In genomic region chr2:85737481-85737880, GRCh38 we compare ENCODE assay signal across 12 cellular contexts. TPM values are rescaled to one million over a fixed set of nuclear protein-coding genes. Genes with fewer than 3 reads are reported as not detected.
DNase-seq lines count a peak whose midpoint lies in the region; ATAC-seq and TF ChIP-seq lines count a peak whose summit lies in the region.
"Had no signal": no experiment of that assay in that cellular context is flagged by ENCODE, and none has a peak within 500 bp of the region (broad histone marks: within the 10 kb centered on the region; RNA-seq: fewer than 3 reads in every experiment).

No MANE protein-coding gene starts in this region.

- CTCF ChIA-PET in HCT116 (lab: Charles Lee), result interaction anchor here (0.9 to 1.3 kb wide), 2 partner anchors 8 to 13 kb away, joined by 3 to 5 read pairs; no protein-coding TSS in a partner anchor

- H4K20me1 ChIP-seq in HCT116 (ENCODE audit: insufficient read depth), result no peaks in the 10 kb centered on the region

- no peak for TF ChIP-seq RAD21 in HCT116 (IDR thresholded peaks at IDR 0.05; ENCODE audit: low read depth)

- H3K9me2 ChIP-seq in HCT116 (ENCODE audit: insufficient read depth), result no peaks in the 10 kb centered on the region

- H3K27me3 ChIP-seq in HCT116 (ENCODE audit: insufficient read depth, low read length) (no peaks in the 10 kb centered on the region), colonic mucosa (no peaks in the 10 kb centered on the region), subcutaneous abdominal adipose tissue (ENCODE audit: control insufficient read depth in 5 of 5, insufficient read depth in 4 of 5, low read length in 5 of 5) (no peaks in the 10 kb centered on the region)

- intact Hi-C loops in HCT116 (cut with micrococcal nuclease) (no loop called here), colonic mucosa (cut with DNase I) (loop anchor here (10.0 kb wide), 1 partner anchor 337 kb away; no protein-coding TSS in a partner anchor)

- H3K9me3 ChIP-seq in HCT116 (ENCODE audit: control insufficient read depth in 1 of 2, insufficient read depth in 1 of 2, low read depth in 1 of 2, low read length in 2 of 2) (no peaks in the 10 kb centered on the region), colonic mucosa (no peaks in the 10 kb centered on the region), subcutaneous abdominal adipose tissue (ENCODE audit: control insufficient read depth in 5 of 5, low read length in 5 of 5) (no peaks in the 10 kb centered on the region)

- H3K9ac ChIP-seq in HCT116 (ENCODE audit: low read length), result no peak overlapping the region
- no peak overlapping the region for H3K9ac ChIP-seq in colonic mucosa (ENCODE audit: low read depth in 2 of 2, low read length in 2 of 2)
- H3K9ac ChIP-seq in subcutaneous abdominal adipose tissue (ENCODE audit: low read length in 5 of 5), result peak overlapping the region in 1 of 5 donors; percentile 29

- H3K4me3 ChIP-seq in HCT116 (replicated peaks in 1 of 2; ENCODE audit: low read depth in 1 of 2, low read length in 2 of 2), result no peak overlapping the region
- H3K4me3 ChIP-seq in colonic mucosa, result no peak overlapping the region
- H3K4me3 ChIP-seq in subcutaneous abdominal adipose tissue (ENCODE audit: low read depth in 1 of 5, low read length in 5 of 5), result no peak overlapping the region

- H3K27ac ChIP-seq in HCT116 (ENCODE audit: low read depth, low read length) (no peak overlapping the region), colonic mucosa (no peak overlapping the region), subcutaneous abdominal adipose tissue (ENCODE audit: low read depth, low read length) (peak overlapping the region; percentile 57)

- ATAC-seq in HCT116 (peak; percentile 52), HG02588 (IDR thresholded peaks at IDR 0.05; ENCODE audit: unreplicated experiment) (no peak), GM19463 (IDR thresholded peaks at IDR 0.05; ENCODE audit: unreplicated experiment) (no peak), GM18907 (IDR thresholded peaks at IDR 0.05; ENCODE audit: unreplicated experiment) (no peak)

- H2AFZ ChIP-seq in HCT116 (ENCODE audit: low read depth, low read length, poor library complexity, severe bottlenecking), result no peak overlapping the region

- BruUV-seq in HCT116 (replicated peaks; lab: Mats Ljungman, UMichigan), result no TSS peak

- H3K36me3 ChIP-seq in HCT116 (ENCODE audit: control insufficient read depth in 1 of 2, insufficient read depth in 2 of 2, low read length in 2 of 2), result no peaks in the 10 kb centered on the region
- H3K36me3 ChIP-seq in colonic mucosa, result no peaks in the 10 kb centered on the region
- no peaks in the 10 kb centered on the region for H3K36me3 ChIP-seq in subcutaneous abdominal adipose tissue (ENCODE audit: control insufficient read depth in 5 of 5, insufficient read depth in 5 of 5, low read length in 5 of 5)

- POLR2A ChIA-PET in HCT116 (lab: Charles Lee), result no interaction called here

- H3K79me2 ChIP-seq in HCT116 (ENCODE audit: insufficient read depth, low read length), result no peaks in the 10 kb centered on the region

- DNase-seq in HCT116 (ENCODE audit: low read depth, low spot score) (no peak), colonic mucosa (peak; percentile 65), islet precursor cell (peak; percentile 64), 8988T (no peak)
- DNase-seq: NCI-H2171, T-helper 2 cell had no signal

- peaks cover 18 to 19% of the 10 kb centered on the region in 2 experiments for H3K4me1 ChIP-seq in HCT116 (ENCODE audit: control insufficient read depth in 1 of 2, insufficient read depth in 2 of 2, low read length in 2 of 2)
- H3K4me1 ChIP-seq in colonic mucosa, result peaks cover 4% of the 10 kb centered on the region
- H3K4me1 ChIP-seq in subcutaneous abdominal adipose tissue (ENCODE audit: control insufficient read depth in 5 of 5, insufficient read depth in 5 of 5, low read length in 5 of 5), result peaks cover 14 to 48% (median 40%) of the 10 kb centered on the region in 5 donors

- TF ChIP-seq CTCF in HCT116 (IDR thresholded peaks at IDR 0.05 in 2 of 3, conservative IDR thresholded peaks at IDR 0.05 in 1 of 3; ENCODE audit: borderline replicate concordance in 1 of 3, insufficient read depth in 1 of 3, low read depth in 2 of 3, low read length in 2 of 3) (no peak), colonic mucosa (IDR thresholded peaks at IDR 0.05) (no peak)

- RAD21 ChIA-PET in HCT116 (lab: Charles Lee; ENCODE audit: low non-redundant PET in 1 of 2, low total read pairs in 2 of 2, uncharacterized antibody in 2 of 2, unreplicated experiment in 2 of 2), result no interaction called here

- H3K4me2 ChIP-seq in HCT116 (ENCODE audit: low read length), result no peak overlapping the region

- TF ChIP-seq POLR2A in HCT116 (IDR thresholded peaks at IDR 0.05; ENCODE audit: borderline replicate concordance, extremely low read depth, insufficient read depth, insufficient read length), result no peak

TF ChIP-seq in HCT116, 20 proteins besides CTCF, POLR2A, EP300 and RAD21:
- TF ChIP-seq REST (IDR thresholded peaks at IDR 0.05; ENCODE audit: low read depth) (no peak), ELF1 (IDR thresholded peaks at IDR 0.05; ENCODE audit: borderline replicate concordance, low read depth) (no peak), MAX (IDR thresholded peaks at IDR 0.05) (0 out of 2 replicates have a peak, but pooled peaks have one; percentile 20)

RNA-seq across cellular contexts. Expression of gene ATOH8, which starts 16.3 kb away (rescaled TPM):
- total RNA-seq in HCT116 (2021; ENCODE audit: unreplicated experiment), result 0.74 TPM
- 0.21 and 0.30 TPM in 2 replicates for polyA plus RNA-seq in HCT116 (2012)
- 1 to 10 TPM; 2.5 TPM for total RNA-seq in colonic mucosa

RNA-seq across cellular contexts. Expression of gene GNLY, which starts 43.3 kb away (rescaled TPM):
- 0.74 TPM for total RNA-seq in HCT116 (2021; ENCODE audit: unreplicated experiment)
- polyA plus RNA-seq in HCT116 (2012), result 0.09 and 0.17 TPM in 2 replicates
- 1 to 10 TPM in 1 of 2 donors, under 1 TPM in 1; 0.32 to 4.7 TPM for total RNA-seq in colonic mucosa
- total RNA-seq: glomerular endothelial cell, osteocyte had no signal

Comparison
In these comparisons a context has a peak if more than half of its experiments do, and no peak if none do; other contexts are left out.
1. DNase-seq: peak in colonic mucosa (single experiment) and islet precursor cell (single experiment); none in HCT116 (single experiment) and 8988T (single experiment).